23 cellular contexts compared by ENCODE assay signal in genomic region chr10:31962826-31963597, GRCh38. TPM values are rescaled to one million over a fixed set of nuclear protein-coding genes. Genes with fewer than 3 reads are reported as not detected.
A peak's percentile ranks its signal among the peaks of the same experiment; 100 is the strongest.
DNase-seq lines count a peak whose midpoint lies in the region; ATAC-seq, FAIRE-seq and TF ChIP-seq lines count a peak whose summit lies in the region.
"Had no signal": no experiment of that assay in that cellular context is flagged by ENCODE, and none has a peak within 500 bp of the region (broad histone marks: within the 10 kb centered on the region; RNA-seq: fewer than 3 reads in every experiment).

No MANE protein-coding gene starts in this region.

- ATAC-seq in K562 = peak; percentile 44
- peak; percentile 44 to 62 for ATAC-seq in lower lobe of right lung
- peak; percentile 5 to 76 for ATAC-seq in upper lobe of left lung (ENCODE audit: low FRiP score in 2 of 2)
- ATAC-seq: naive thymus-derived CD8-positive, alpha-beta T cell; stimulated activated memory B cell treated with anti-CD40 and anti-IgM and Interleukin-4, amounts not matched to agents 10 μg/mL and 1 μg/mL and 100 μg/mL, for 72 hours had no signal

- H3K79me2 ChIP-seq in K562 (ENCODE audit: control insufficient read depth, insufficient read depth, low read length) = no peaks in the 10 kb centered on the region

- CTCF ChIA-PET in K562 (lab: Yijun Ruan, JAX; ENCODE audit: low intra/inter-chr PET ratio) = no interaction called here

- H3K9me3 ChIP-seq in K562 (replicated peaks; ENCODE audit: control insufficient read depth, insufficient read depth, low read depth, low read length) (no peaks in the 10 kb centered on the region), lower lobe of right lung (no peaks in the 10 kb centered on the region), upper lobe of left lung (no peaks in the 10 kb centered on the region)
- H3K9me3 ChIP-seq: testis had no signal

- H3K4me1 ChIP-seq in K562 (replicated peaks in 1 of 2; ENCODE audit: control insufficient read depth in 2 of 2, insufficient read depth in 2 of 2, low read length in 2 of 2) (peaks cover 5 to 33% of the 10 kb centered on the region in 2 experiments; a peak in 4 of 5 replicates), lower lobe of right lung (peaks cover 55% of the 10 kb centered on the region), upper lobe of left lung (peaks cover 41 to 60% (median 49%) of the 10 kb centered on the region in 4 donors)
- H3K4me1 ChIP-seq: testis had no signal

- H3K27ac ChIP-seq in K562 (ENCODE audit: extremely low read depth, low read depth, low read length) (no peak overlapping the region), lower lobe of right lung (no peak overlapping the region), upper lobe of left lung (peak overlapping the region; percentile 26 to 70 (median 38))
- H3K27ac ChIP-seq: SK-N-MC, testis had no signal

- peaks cover 59% of the 10 kb centered on the region for H3K4me1 Mint-ChIP-seq in HFFc6 (ENCODE audit: low read depth)
- H3K4me1 Mint-ChIP-seq in activated CD4-positive, alpha-beta T cell treated with anti-CD3 and anti-CD28 coated beads, Interleukin-2, amount 10 ng/mL, durations not matched to agents 24 days and 14 days = peaks cover 21% of the 10 kb centered on the region

- H3K27me3 ChIP-seq in K562 (ENCODE audit: control insufficient read depth in 2 of 2, insufficient read depth in 2 of 2, low read length in 2 of 2) (no peaks in the 10 kb centered on the region), lower lobe of right lung (ENCODE audit: low read depth) (no peaks in the 10 kb centered on the region), upper lobe of left lung (no peaks in the 10 kb centered on the region)
- H3K27me3 ChIP-seq: testis had no signal

- no peaks in the 10 kb centered on the region for H3K36me3 ChIP-seq in K562 (ENCODE audit: control insufficient read depth, insufficient read depth, low read length)
- H3K36me3 ChIP-seq in lower lobe of right lung = no peaks in the 10 kb centered on the region
- no peaks in the 10 kb centered on the region for H3K36me3 ChIP-seq in upper lobe of left lung

- H3K4me3 ChIP-seq in K562 (no peak overlapping the region), lower lobe of right lung (no peak overlapping the region), upper lobe of left lung (no peak overlapping the region)
- H3K4me3 ChIP-seq: SK-N-MC, testis had no signal

- no peaks in the 10 kb centered on the region for H3K9me1 ChIP-seq in K562 (ENCODE audit: control insufficient read depth, insufficient read depth, low read length)

- intact Hi-C loops in K562 (cut with micrococcal nuclease) = no loop called here
- intact Hi-C loops in lower lobe of right lung (cut with DNase I) = no loop called here
- intact Hi-C loops in activated CD4-positive, alpha-beta T cell treated with anti-CD3 and anti-CD28 coated beads, Interleukin-2, amount 10 ng/mL, durations not matched to agents 24 days and 14 days (cut with micrococcal nuclease) = no loop called here

- no peaks in the 10 kb centered on the region for H3K27me3 Mint-ChIP-seq in HFFc6 (ENCODE audit: insufficient read depth)
- H3K27me3 Mint-ChIP-seq in activated CD4-positive, alpha-beta T cell treated with anti-CD3 and anti-CD28 coated beads, Interleukin-2, amount 10 ng/mL, durations not matched to agents 24 days and 14 days = no peaks in the 10 kb centered on the region
- H3K27me3 Mint-ChIP-seq: memory B cell; naive thymus-derived CD8-positive, alpha-beta T cell; stimulated activated memory B cell treated with anti-CD40 and anti-IgM and Interleukin-4, amounts not matched to agents 10 μg/mL and 1 μg/mL and 100 μg/mL, for 72 hours had no signal

- no peak overlapping the region for H3K4me3 Mint-ChIP-seq in HFFc6
- no peak overlapping the region for H3K4me3 Mint-ChIP-seq in activated CD4-positive, alpha-beta T cell treated with anti-CD3 and anti-CD28 coated beads, Interleukin-2, amount 10 ng/mL, durations not matched to agents 24 days and 14 days
- H3K4me3 Mint-ChIP-seq: activated CD4-positive, alpha-beta memory T cell treated with anti-CD3 and anti-CD28 coated beads, Interleukin-2, amount 10 ng/mL, durations not matched to agents 7 days and 5 days; memory B cell; stimulated activated memory B cell treated with anti-CD40 and anti-IgM and Interleukin-4, amounts not matched to agents 10 μg/mL and 1 μg/mL and 100 μg/mL, for 72 hours had no signal

- in situ Hi-C loops in K562 (cut with MboI) = no loop called here

- H2AFZ ChIP-seq in K562 (ENCODE audit: low read depth, low read length) = peak overlapping the region; percentile 80

- H4K20me1 ChIP-seq in K562 (replicated peaks; ENCODE audit: control insufficient read depth, insufficient read depth, low read length) = no peaks in the 10 kb centered on the region

- DNase-seq in HFFc6 (no peak), K562 (ENCODE audit: extremely low read depth in 1 of 4, low spot score in 3 of 4) (no peak), lower lobe of right lung (no peak), upper lobe of left lung (peak in 1 of 2 donors; percentile 36), iPS-NIHi11 (ENCODE audit: low spot score) (no peak), RPMI8226 (no peak)
- no peak for DNase-seq in activated CD4-positive, alpha-beta T cell treated with anti-CD3 and anti-CD28 coated beads, Interleukin-2, amount 10 ng/mL, durations not matched to agents 24 days and 14 days
- DNase-seq: activated CD4-positive, alpha-beta memory T cell treated with anti-CD3 and anti-CD28 coated beads, Interleukin-2, amount 10 ng/mL, durations not matched to agents 7 days and 5 days; activated CD4-positive, CD25-positive, alpha-beta regulatory T cell; activated naive CD4-positive, alpha-beta T cell; COR-L47; dermis blood vessel endothelial cell; hippocampal formation; Kasumi-1; naive thymus-derived CD8-positive, alpha-beta T cell; stimulated activated CD4-positive, alpha-beta T cell treated with anti-CD3 and anti-CD28 coated beads, Interleukin-1b, Interleukin-23, amount 100 ng/mL, for 48 hours; T-helper 9 cell; testis had no signal

- POLR2A ChIA-PET in K562 (lab: Yijun Ruan, JAX) = interaction anchor here (0.7 to 2.5 kb wide), 4 partner anchors 9 to 12 kb away, joined by 4 to 12 read pairs (median 6); no protein-coding TSS in a partner anchor

- no peak for TF ChIP-seq CTCF in HFFc6 (IDR thresholded peaks at IDR 0.05)
- no peak for TF ChIP-seq CTCF in K562 (IDR thresholded peaks at IDR 0.05 in 2 of 3, conservative IDR thresholded peaks at IDR 0.05 in 1 of 3; ENCODE audit: insufficient read depth in 2 of 3, low read depth in 1 of 3, low read length in 3 of 3)
- TF ChIP-seq CTCF in lower lobe of right lung (IDR thresholded peaks at IDR 0.05) = no peak
- TF ChIP-seq CTCF in upper lobe of left lung (IDR thresholded peaks at IDR 0.05) = no peak

- no peaks in the 10 kb centered on the region for H3K36me3 Mint-ChIP-seq in HFFc6 (ENCODE audit: low read depth)
- no peaks in the 10 kb centered on the region for H3K36me3 Mint-ChIP-seq in activated CD4-positive, alpha-beta T cell treated with anti-CD3 and anti-CD28 coated beads, Interleukin-2, amount 10 ng/mL, durations not matched to agents 24 days and 14 days (ENCODE audit: low read depth)
- H3K36me3 Mint-ChIP-seq: stimulated activated memory B cell treated with anti-CD40 and anti-IgM and Interleukin-4, amounts not matched to agents 10 μg/mL and 1 μg/mL and 100 μg/mL, for 72 hours had no signal

- no peak for TF ChIP-seq POLR2A in K562 (conservative IDR thresholded peaks at IDR 0.05)
- TF ChIP-seq POLR2A in upper lobe of left lung (IDR thresholded peaks at IDR 0.05) = no peak

- peak overlapping the region; percentile 3; the same call in 1 of the 2 replicates for H3K27ac Mint-ChIP-seq in HFFc6
- H3K27ac Mint-ChIP-seq in activated CD4-positive, alpha-beta T cell treated with anti-CD3 and anti-CD28 coated beads, Interleukin-2, amount 10 ng/mL, durations not matched to agents 24 days and 14 days = no peak overlapping the region
- H3K27ac Mint-ChIP-seq: activated CD4-positive, alpha-beta memory T cell treated with anti-CD3 and anti-CD28 coated beads, Interleukin-2, amount 10 ng/mL, durations not matched to agents 7 days and 5 days; memory B cell; stimulated activated memory B cell treated with anti-CD40 and anti-IgM and Interleukin-4, amounts not matched to agents 10 μg/mL and 1 μg/mL and 100 μg/mL, for 72 hours had no signal

- H3K4me2 ChIP-seq in K562 (ENCODE audit: insufficient read depth, low read length) = no peak overlapping the region

- WGBS in K562 (ENCODE audit: insufficient coverage, low coverage, missing lambda C conversion rate) = 40% methylated on average over 3 of the region's 4 CpGs
- WGBS in upper lobe of left lung, 2 donors = 79 to 83% methylated on average over 4 of the region's 4 CpGs

- H3K9ac ChIP-seq in K562 (ENCODE audit: insufficient read depth in 1 of 2, low read depth in 2 of 2, low read length in 2 of 2) = no peak overlapping the region

- TF ChIP-seq EP300 in K562 (IDR thresholded peaks at IDR 0.05; ENCODE audit: low read length) (no peak), upper lobe of left lung (IDR thresholded peaks at IDR 0.05) (no peak)

- H3K9me3 Mint-ChIP-seq in HFFc6 = no peaks in the 10 kb centered on the region
- no peaks in the 10 kb centered on the region for H3K9me3 Mint-ChIP-seq in activated CD4-positive, alpha-beta T cell treated with anti-CD3 and anti-CD28 coated beads, Interleukin-2, amount 10 ng/mL, durations not matched to agents 24 days and 14 days
- H3K9me3 Mint-ChIP-seq: activated CD4-positive, alpha-beta memory T cell treated with anti-CD3 and anti-CD28 coated beads, Interleukin-2, amount 10 ng/mL, durations not matched to agents 7 days and 5 days; memory B cell; naive thymus-derived CD8-positive, alpha-beta T cell; stimulated activated memory B cell treated with anti-CD40 and anti-IgM and Interleukin-4, amounts not matched to agents 10 μg/mL and 1 μg/mL and 100 μg/mL, for 72 hours had no signal

- peak; percentile 15 for FAIRE-seq in K562 (lab: Jason Lieb, UNC)
- FAIRE-seq: endothelial cell of umbilical vein, islet of Langerhans had no signal

- TF ChIP-seq RAD21 in K562 (CRISPR knock-in tag; conservative IDR thresholded peaks at IDR 0.05 in 1 of 2, IDR thresholded peaks at IDR 0.05 in 1 of 2) = no peak

- BruUV-seq in K562 (replicated peaks; lab: Mats Ljungman, UMichigan) = no TSS peak

RNA-seq across cellular contexts. Expression of gene ARHGAP12, which starts 34.4 kb away (rescaled TPM):
- 10 to 100 TPM; 16.0 to 18.9 (median 17.9) TPM for total RNA-seq in HFFc6 (2021; fragmentation: NEBNext Ultra II Directional; extraction: Animal tissue kit (Norgen Biotek cat#: 25700))
- 12.4 and 39.8 TPM in 2 replicates for total RNA-seq in K562 (2011; cell fraction: chromatin; rRNA removed; ENCODE audit: low replicate concordance)
- 7.2 and 8.7 TPM in 2 replicates for total RNA-seq in K562 (2011; cell fraction: nucleolus; rRNA removed)
- 13.9 and 19.8 TPM in 2 replicates for total RNA-seq in K562 (2011; cell fraction: nucleoplasm; rRNA removed)
- total RNA-seq in K562 (2014; rRNA removed) (9.3 and 9.8 TPM in 2 replicates), K562 (2014; rRNA removed; fragmentation: Illumina TruSeq; extraction: Trizol) (15.8 and 17.7 TPM in 2 replicates), K562 (2015; rRNA removed; fragmentation: Illumina TruSeq; extraction: Trizol) (16.6 and 18.7 TPM in 2 replicates), K562 (2021) (10.2 and 10.6 TPM in 2 replicates), lower lobe of right lung (29.8 TPM), upper lobe of left lung (10 to 100 TPM; 16.8 to 63.2 (median 29.7) TPM)
- polyA plus RNA-seq in K562 (2011; rRNA removed) (11.4 and 15.0 TPM in 2 replicates), K562 (2014; fragmentation: Illumina TruSeq; extraction: Trizol) (8.2 and 10.1 TPM in 2 replicates), K562 (2014; fragmentation: Nextera tagmentation; extraction: Ambion mirVana) (1 to 10 TPM; 4.4 to 5.0 TPM), K562 (2014; rRNA removed) (7.1 and 8.6 TPM in 2 replicates)
- polyA plus RNA-seq in K562 (2011; cell fraction: cytosol; rRNA removed) = 1.5 and 5.7 TPM in 2 replicates
- 9.8 and 25.5 TPM in 2 replicates for polyA plus RNA-seq in K562 (2011; cell fraction: nucleus; rRNA removed)
- 6.1 and 7.7 TPM in 2 replicates for polyA plus RNA-seq in K562 (2012)
- polyA minus RNA-seq in K562 (2011; rRNA and poly(A)+ RNA removed) = 30.2 and 60.5 TPM in 2 replicates
- polyA minus RNA-seq in K562 (2011; cell fraction: cytosol; rRNA and poly(A)+ RNA removed) = 12.0 and 15.5 TPM in 2 replicates
- polyA minus RNA-seq in K562 (2011; cell fraction: nucleus; rRNA and poly(A)+ RNA removed) = 17.4 and 58.9 TPM in 2 replicates
- total RNA-seq in activated CD4-positive, alpha-beta T cell treated with anti-CD3 and anti-CD28 coated beads, Interleukin-2, amount 10 ng/mL, durations not matched to agents 24 days and 14 days = 3.6 and 3.7 TPM in 2 replicates

Comparison
In these comparisons a context has a peak if more than half of its experiments do, and no peak if none do; other contexts are left out.
1. H3K27ac ChIP-seq: peak in upper lobe of left lung (4 of 4); none in K562 (single experiment) and lower lobe of right lung (single experiment).
2. Peak in every context shown above with its lines, with median percentiles within 50 percentile points of each other: ATAC-seq.